ENCODE assay signal across 24 cellular contexts in the genomic region with DNA sequence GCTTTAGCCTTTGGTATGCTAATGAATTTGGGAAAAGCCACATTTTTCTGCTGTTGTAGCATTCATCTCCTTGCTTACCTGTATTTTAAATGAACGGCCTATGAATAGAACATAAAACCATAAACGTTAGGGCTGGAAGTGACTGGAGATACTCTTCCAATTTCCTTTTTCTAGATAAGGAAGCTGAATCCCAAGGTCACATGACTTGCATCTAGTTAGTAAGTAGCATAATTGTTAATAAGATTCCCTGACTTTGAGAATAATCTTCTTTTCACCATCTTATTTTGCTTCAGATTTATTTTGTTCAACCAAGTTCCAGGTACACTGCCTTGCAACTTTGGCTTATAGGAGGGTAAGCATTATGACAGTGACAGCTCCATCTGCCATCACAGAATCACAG.
"Had no signal": no experiment of that assay in that cellular context is flagged by ENCODE, and none has a peak within 500 bp of the region (broad histone marks: within the 10 kb centered on the region; RNA-seq: fewer than 3 reads in every experiment).

No MANE protein-coding gene starts in this region.

- H3K27ac ChIP-seq: colonic mucosa, ovary, right atrium auricular region, sigmoid colon, skin epidermis, suprapubic skin, thyroid gland had no signal

- H3K4me3 Mint-ChIP-seq: endodermal cell, naive B cell, type B pancreatic cell had no signal

- H3K4me3 ChIP-seq: colonic mucosa, heart left ventricle, lung, ovary, right atrium auricular region, sigmoid colon, skin epidermis, suprapubic skin, thyroid gland had no signal

- DNase-seq: colonic mucosa; effector CD4-positive, alpha-beta T cell; endodermal cell; erythroblast; foreskin melanocyte; heart left ventricle; hippocampal formation; left colon; left ventricle myocardium superior; mesendoderm; naive B cell; ovary; sigmoid colon; stimulated activated CD4-positive, alpha-beta T cell treated with anti-CD3 and anti-CD28 coated beads, Interleukin-2, amount 100 ng/mL, for 24 hours; stimulated activated CD4-positive, alpha-beta T cell treated with anti-CD3 and anti-CD28 coated beads, Interleukin-4, amount 100 ng/mL, for 4 hours; stimulated activated naive CD4-positive, alpha-beta T cell treated with Interleukin-2 at 50 U/mL for 16 hours; thyroid gland had no signal

- H3K27me3 Mint-ChIP-seq: naive B cell, type B pancreatic cell had no signal

- H3K4me1 ChIP-seq: colonic mucosa had no signal

- ATAC-seq: heart left ventricle, left colon had no signal

- H3K9me3 ChIP-seq: colonic mucosa, heart left ventricle, ovary, right atrium auricular region, sigmoid colon, suprapubic skin, thyroid gland had no signal

- H3K27ac Mint-ChIP-seq: endodermal cell, type B pancreatic cell had no signal

- FAIRE-seq: endothelial cell of umbilical vein, urothelium cell line had no signal

- H3K9me3 Mint-ChIP-seq: endodermal cell, type B pancreatic cell had no signal

- H3K36me3 ChIP-seq: ovary had no signal

- H3K27me3 ChIP-seq: colonic mucosa, heart left ventricle, ovary, right atrium auricular region, sigmoid colon, suprapubic skin, thyroid gland had no signal
